ENCODE assay signal across 8 cellular contexts in genomic region chr12:14716848-14717444, GRCh38. TPM values are rescaled to one million over a fixed set of nuclear protein-coding genes. Genes with fewer than 3 reads are reported as not detected.
DNase-seq lines count a peak whose midpoint lies in the region; ATAC-seq and TF ChIP-seq lines count a peak whose summit lies in the region.

No MANE protein-coding gene starts in this region.

- H2AFZ ChIP-seq in PC-9: no peak overlapping the region

- in situ Hi-C loops in gastrocnemius medialis (cut with MboI; ENCODE audit: low sequenced_read_pairs in 4 of 4): no loop called here

- H3K27me3 ChIP-seq in PC-9 (ENCODE audit: insufficient read depth, low read depth): no peaks in the 10 kb centered on the region
- H3K27me3 ChIP-seq in heart left ventricle: no peaks in the 10 kb centered on the region
- no peaks in the 10 kb centered on the region for H3K27me3 ChIP-seq in gastrocnemius medialis

- H3K9me2 ChIP-seq in PC-9 (ENCODE audit: insufficient read depth): no peaks in the 10 kb centered on the region

- H3K9me3 ChIP-seq in PC-9 (ENCODE audit: insufficient read depth, low read depth) (no peaks in the 10 kb centered on the region), heart left ventricle (peaks cover 0 to 7% (median 0%) of the 10 kb centered on the region in 12 donors), gastrocnemius medialis (no peaks in the 10 kb centered on the region)

- H3K4me3 ChIP-seq in PC-9 (no peak overlapping the region), heart left ventricle (no peak overlapping the region), gastrocnemius medialis (no peak overlapping the region)

- CTCF ChIA-PET in PC-9 (lab: Charles Lee): interaction anchor here (0.9 kb wide), 1 partner anchor 479 kb away, joined by 3 read pairs; no protein-coding TSS in a partner anchor

- H3K27ac ChIP-seq in PC-9 (no peak overlapping the region), heart left ventricle (no peak overlapping the region), gastrocnemius medialis (no peak overlapping the region)

- no peaks in the 10 kb centered on the region for H3F3A ChIP-seq in PC-9 (ENCODE audit: insufficient read depth, low read depth)

- H3K79me2 ChIP-seq in PC-9 (ENCODE audit: low read depth): no peaks in the 10 kb centered on the region

- peak; percentile 13 to 14 for DNase-seq in activated CD8-positive, alpha-beta memory T cell treated with anti-CD3 and anti-CD28 coated beads for 4 hours (ENCODE audit: low read depth in 2 of 2)
- no peak for DNase-seq in activated CD8-positive, alpha-beta memory T cell treated with anti-CD3 and anti-CD28 coated beads for 24 hours
- DNase-seq in PC-9 (peak in 1 of 2 experiments; percentile 20), heart left ventricle (no peak), gastrocnemius medialis (no peak)
- DNase-seq in activated naive CD4-positive, alpha-beta T cell treated with Interleukin-2 at 50 U/mL for 16 hours: peak; percentile 44
- DNase-seq in stimulated activated CD4-positive, alpha-beta T cell treated with anti-CD3 and anti-CD28 coated beads, Interleukin-15, amount 100 ng/mL, for 24 hours: peak; percentile 55

- TF ChIP-seq POLR2A in heart left ventricle (IDR thresholded peaks at IDR 0.05) (no peak), gastrocnemius medialis (IDR thresholded peaks at IDR 0.05) (no peak)

- no TSS peak for BruUV-seq in PC-9 (replicated peaks; lab: Mats Ljungman, UMichigan)

- no peaks in the 10 kb centered on the region for H3K4me1 ChIP-seq in PC-9 (replicated peaks; ENCODE audit: insufficient read depth)
- H3K4me1 ChIP-seq in heart left ventricle: no peaks in the 10 kb centered on the region
- no peaks in the 10 kb centered on the region for H3K4me1 ChIP-seq in gastrocnemius medialis

- intact Hi-C loops in PC-9 (cut with micrococcal nuclease; ENCODE audit: unreplicated experiment): loop anchor here (5.0 kb wide), 1 partner anchor 85 kb away; no protein-coding TSS in a partner anchor
- intact Hi-C loops in heart left ventricle (cut with DNase I): loop anchor here in 8 of 10 donors (2.0 to 10.0 kb wide), 6 partner anchors 82 to 480 kb away; no protein-coding TSS in a partner anchor
- intact Hi-C loops in gastrocnemius medialis (cut with DNase I; ENCODE audit: low total_unique reads): loop anchor here (5.0 kb wide), 1 partner anchor 85 kb away; no protein-coding TSS in a partner anchor

- TF ChIP-seq CTCF in PC-9 (conservative IDR thresholded peaks at IDR 0.05) (peak; percentile 65), heart left ventricle (IDR thresholded peaks at IDR 0.05) (peak; percentile 28 to 66 (median 50)), gastrocnemius medialis (IDR thresholded peaks at IDR 0.05 in 4 of 5, conservative IDR thresholded peaks at IDR 0.05 in 1 of 5) (peak in 2 of 5 experiments; percentile 24 to 26)

- WGBS in heart left ventricle, 4 donors: 37 to 43% (median 41%) methylated on average over 1 of the region's 1 CpG

- ATAC-seq in HG02870 (IDR thresholded peaks at IDR 0.05; ENCODE audit: unreplicated experiment) (peak; percentile 75), heart left ventricle (peak in 3 of 4 donors; percentile 37 to 73 (median 38)), gastrocnemius medialis (no peak)

- H4K20me1 ChIP-seq in PC-9 (ENCODE audit: insufficient read depth): no peaks in the 10 kb centered on the region

- no peak overlapping the region for H3K4me2 ChIP-seq in PC-9

- H3K36me3 ChIP-seq in PC-9 (ENCODE audit: low read depth) (no peaks in the 10 kb centered on the region), heart left ventricle (no peaks in the 10 kb centered on the region), gastrocnemius medialis (no peaks in the 10 kb centered on the region)

- POLR2A ChIA-PET in PC-9 (lab: Charles Lee; ENCODE audit: unreplicated experiment): no interaction called here

RNA-seq across cellular contexts. Expression of gene GUCY2C, which starts 20.5 kb away (rescaled TPM):
- not detected in 2 replicates for total RNA-seq in PC-9 (2021)
- total RNA-seq in heart left ventricle: under 1 TPM in 1 of 9 donors, not detected in 8; 0.15 TPM
- polyA plus RNA-seq in heart left ventricle: under 1 TPM in 1 of 2 donors, not detected in 1; 0.03 TPM
- under 1 TPM in 2 of 4 donors, not detected in 2; 0.09 to 0.17 TPM for total RNA-seq in gastrocnemius medialis

Comparison
In these comparisons a context has a peak if more than half of its experiments do, and no peak if none do; other contexts are left out.
1. DNase-seq: peak in activated CD8-positive, alpha-beta memory T cell treated with anti-CD3 and anti-CD28 coated beads for 4 hours (2 of 2), activated naive CD4-positive, alpha-beta T cell treated with Interleukin-2 at 50 U/mL for 16 hours (single experiment) and stimulated activated CD4-positive, alpha-beta T cell treated with anti-CD3 and anti-CD28 coated beads, Interleukin-15, amount 100 ng/mL, for 24 hours (single experiment); none in activated CD8-positive, alpha-beta memory T cell treated with anti-CD3 and anti-CD28 coated beads for 24 hours (single experiment), heart left ventricle (0 of 5) and gastrocnemius medialis (0 of 2).
2. ATAC-seq: peak in HG02870 (single experiment) and heart left ventricle (3 of 4); none in gastrocnemius medialis (0 of 2).